ENCODE assay signal across 12 cellular contexts in genomic region chr2:200380139-200380561, GRCh38.
DNase-seq lines count a peak whose midpoint lies in the region; ATAC-seq and TF ChIP-seq lines count a peak whose summit lies in the region.
"Had no signal": no experiment of that assay in that cellular context is flagged by ENCODE, and none has a peak within 500 bp of the region (broad histone marks: within the 10 kb centered on the region; RNA-seq: fewer than 3 reads in every experiment).

No MANE protein-coding gene starts in this region.

- H3K9ac ChIP-seq in SK-N-SH (no peak overlapping the region; the same call in 1 of the 2 replicates), smooth muscle cell (ENCODE audit: low read depth) (peak overlapping the region; percentile 65)

- H2AFZ ChIP-seq in SK-N-SH (ENCODE audit: low read depth) (peak overlapping the region; percentile 44; the same call in 1 of the 2 replicates), smooth muscle cell (ENCODE audit: low read depth) (no peak overlapping the region)

- H3K79me2 ChIP-seq in SK-N-SH (ENCODE audit: insufficient read depth) (peaks cover 93% of the 10 kb centered on the region), smooth muscle cell (ENCODE audit: low read depth) (peaks cover 98% of the 10 kb centered on the region)

- H3K36me3 ChIP-seq in SK-N-SH (replicated peaks in 1 of 2; ENCODE audit: control insufficient read depth in 1 of 2, insufficient read depth in 2 of 2, low read length in 1 of 2) = no peaks in the 10 kb centered on the region
- no peaks in the 10 kb centered on the region; the same call in 1 of the 2 replicates for H3K36me3 ChIP-seq in Panc1 (ENCODE audit: control insufficient read depth, insufficient read depth, low read length)
- H3K36me3 ChIP-seq in smooth muscle cell (ENCODE audit: low read depth) = no peaks in the 10 kb centered on the region
- H3K36me3 ChIP-seq: right atrium auricular region had no signal

- H3F3A ChIP-seq in SK-N-SH (replicated peaks; ENCODE audit: insufficient read depth) = peaks cover 15% of the 10 kb centered on the region
- peaks cover 36% of the 10 kb centered on the region for H3F3A ChIP-seq in smooth muscle cell (ENCODE audit: low read depth)

- peak overlapping the region; percentile 46 for H3K4me2 ChIP-seq in SK-N-SH
- H3K4me2 ChIP-seq in smooth muscle cell = peak overlapping the region; percentile 70

- H3K9me2 ChIP-seq in SK-N-SH = no peaks in the 10 kb centered on the region

- H3K9me3 ChIP-seq in SK-N-SH (no peaks in the 10 kb centered on the region), Panc1 (ENCODE audit: control insufficient read depth, insufficient read depth, low read depth, low read length) (no peaks in the 10 kb centered on the region), smooth muscle cell (replicated peaks; ENCODE audit: low read depth) (no peaks in the 10 kb centered on the region), T-helper 17 cell (ENCODE audit: control insufficient read depth, low read length, poor library complexity, severe bottlenecking) (no peaks in the 10 kb centered on the region)
- H3K9me3 ChIP-seq: right atrium auricular region had no signal

- in situ Hi-C loops in Panc1 (cut with HindIII; ENCODE audit: low pct_unique_long_range_greater_than_20kb, low sequenced_read_pairs) = no loop called here

- no peak for TF ChIP-seq EP300 in SK-N-SH (IDR thresholded peaks at IDR 0.05; ENCODE audit: borderline replicate concordance in 1 of 2, low read depth in 1 of 2, low read length in 1 of 2)

- no peak for DNase-seq in SK-N-SH
- no peak for DNase-seq in Panc1 (ENCODE audit: low read depth, low spot score)
- DNase-seq in glutamatergic neuron = no peak
- no peak for DNase-seq in smooth muscle cell (lab: John Stamatoyannopoulos, UW; ENCODE audit: unreplicated experiment)
- DNase-seq in SW 1271 (lab: John Stamatoyannopoulos, UW) = no peak
- DNase-seq in T-helper 17 cell = no peak
- DNase-seq: activated B cell treated with CpG ODN at 0.5 μM for 24 hours; central memory CD4-positive, alpha-beta T cell; NK-92 treated with Interleukin-12 subunit alpha and Interleukin-12 subunit beta, amount 100 ng/mL, for 24 hours had no signal

- intact Hi-C loops in Panc1 (cut with micrococcal nuclease; ENCODE audit: unreplicated experiment) = no loop called here

- no peak for ATAC-seq in SK-N-SH treated with all-trans-retinoic acid at 6 μM for 48 hours
- peak; percentile 30; the same call in 1 of the 2 replicates for ATAC-seq in Panc1
- ATAC-seq in GM18505 (IDR thresholded peaks at IDR 0.05; ENCODE audit: unreplicated experiment) = no peak
- no peak for ATAC-seq in T-helper 17 cell

- no peak overlapping the region for H3K27ac Mint-ChIP-seq in glutamatergic neuron (ENCODE audit: unreplicated experiment)
- H3K27ac Mint-ChIP-seq in T-helper 17 cell = no peak overlapping the region
- H3K27ac Mint-ChIP-seq: activated B cell treated with CpG ODN at 0.5 μM for 24 hours had no signal

- no peaks in the 10 kb centered on the region for H3K9me3 Mint-ChIP-seq in glutamatergic neuron (ENCODE audit: unreplicated experiment)
- H3K9me3 Mint-ChIP-seq: activated B cell treated with CpG ODN at 0.5 μM for 24 hours had no signal

- H4K20me1 ChIP-seq in SK-N-SH (ENCODE audit: insufficient read depth) = no peaks in the 10 kb centered on the region
- peaks cover 88% of the 10 kb centered on the region for H4K20me1 ChIP-seq in smooth muscle cell (ENCODE audit: low read depth)

- TF ChIP-seq POLR2A in GM18505 (IDR thresholded peaks at IDR 0.05; ENCODE audit: borderline replicate concordance, extremely low read depth, insufficient read depth, insufficient read length) = no peak

- H3K4me1 Mint-ChIP-seq in glutamatergic neuron (ENCODE audit: low read depth, unreplicated experiment) (peaks cover 21% of the 10 kb centered on the region), T-helper 17 cell (peaks cover 23% of the 10 kb centered on the region)

- H3K36me3 Mint-ChIP-seq in glutamatergic neuron (ENCODE audit: unreplicated experiment) (no peaks in the 10 kb centered on the region), T-helper 17 cell (ENCODE audit: low read depth) (no peaks in the 10 kb centered on the region)

- CTCF ChIA-PET in SK-N-SH (lab: Yijun Ruan, JAX) = interaction anchor here (0.6 to 1.4 kb wide), 4 partner anchors 46 to 101 kb away, joined by 3 to 4 read pairs (median 3); no protein-coding TSS in a partner anchor
- CTCF ChIA-PET in Panc1 (lab: Charles Lee) = no interaction called here

- no TSS peak for BruUV-seq in Panc1 (replicated peaks; lab: Mats Ljungman, UMichigan)

- H3K4me3 Mint-ChIP-seq in glutamatergic neuron (ENCODE audit: unreplicated experiment) (peak overlapping the region; percentile 40), T-helper 17 cell (no peak overlapping the region)
- H3K4me3 Mint-ChIP-seq: activated B cell treated with CpG ODN at 0.5 μM for 24 hours had no signal

- H3K4me3 ChIP-seq in SK-N-SH (ENCODE audit: low read depth in 2 of 2, low read length in 1 of 2) (no peak overlapping the region), Panc1 (ENCODE audit: low read depth in 2 of 2, low read length in 2 of 2) (peak overlapping the region; percentile 40 to 65), smooth muscle cell (peak overlapping the region; percentile 12)
- H3K4me3 ChIP-seq: right atrium auricular region had no signal

- H3K27me3 Mint-ChIP-seq in glutamatergic neuron (ENCODE audit: unreplicated experiment) (peaks cover 3% of the 10 kb centered on the region), T-helper 17 cell (no peaks in the 10 kb centered on the region)
- H3K27me3 Mint-ChIP-seq: activated B cell treated with CpG ODN at 0.5 μM for 24 hours had no signal

- WGBS in SK-N-SH (ENCODE audit: low lambda C conversion rate) = 95% methylated on average over 6 of the region's 6 CpGs
- WGBS in smooth muscle cell (ENCODE audit: low lambda C conversion rate) = 46% methylated on average over 6 of the region's 6 CpGs

- peaks cover 29 to 30% of the 10 kb centered on the region in 2 experiments for H3K4me1 ChIP-seq in SK-N-SH (ENCODE audit: control insufficient read depth in 1 of 2, insufficient read depth in 2 of 2, low read depth in 1 of 2, low read length in 1 of 2)
- H3K4me1 ChIP-seq in Panc1 (ENCODE audit: control insufficient read depth, insufficient read depth, low read length) = peaks cover 94% of the 10 kb centered on the region
- H3K4me1 ChIP-seq in smooth muscle cell (ENCODE audit: low read depth) = peaks cover 59% of the 10 kb centered on the region

- TF ChIP-seq RAD21 in SK-N-SH (IDR thresholded peaks at IDR 0.05; ENCODE audit: low read length) = no peak

- TF ChIP-seq CTCF in SK-N-SH (IDR thresholded peaks at IDR 0.05) (no peak), Panc1 (IDR thresholded peaks at IDR 0.05) (no peak), glutamatergic neuron (IDR thresholded peaks at IDR 0.05; ENCODE audit: partially characterized antibody, unreplicated experiment) (no peak), smooth muscle cell (IDR thresholded peaks at IDR 0.05; ENCODE audit: borderline replicate concordance, insufficient read depth, poor library complexity, severe bottlenecking) (no peak)

- POLR2A ChIA-PET in SK-N-SH (lab: Yijun Ruan, JAX) = no interaction called here
- POLR2A ChIA-PET in Panc1 (lab: Charles Lee) = interaction anchor here (0.9 kb wide), 1 partner anchor 25 kb away, joined by 7 read pairs; no protein-coding TSS in a partner anchor

- H3K27me3 ChIP-seq in SK-N-SH (ENCODE audit: insufficient read depth) (no peaks in the 10 kb centered on the region), Panc1 (ENCODE audit: control insufficient read depth, insufficient read depth, low read length) (no peaks in the 10 kb centered on the region), smooth muscle cell (ENCODE audit: low read depth) (no peaks in the 10 kb centered on the region)
- H3K27me3 ChIP-seq: right atrium auricular region had no signal

- H3K27ac ChIP-seq in SK-N-SH (ENCODE audit: low read depth in 2 of 2, low read length in 1 of 2) (peak overlapping the region in 1 of 2 experiments; percentile 75; a peak in 2 of 4 replicates), Panc1 (ENCODE audit: low read length) (peak overlapping the region; percentile 100), smooth muscle cell (ENCODE audit: low read depth) (peak overlapping the region; percentile 95)
- H3K27ac ChIP-seq: right atrium auricular region had no signal

TF ChIP-seq in SK-N-SH, 30 proteins besides CTCF, POLR2A, EP300 and RAD21 (continues in another document):
- TF ChIP-seq RFX5 (IDR thresholded peaks at IDR 0.05; ENCODE audit: low read length) = no peak
- TF ChIP-seq RXRA (IDR thresholded peaks at IDR 0.05; ENCODE audit: borderline replicate concordance, low read depth) = no peak
- no peak for TF ChIP-seq TCF12 (IDR thresholded peaks at IDR 0.05)
- no peak for TF ChIP-seq EZH2phosphoT487 (IDR thresholded peaks at IDR 0.05; ENCODE audit: borderline replicate concordance, low read depth)
- no peak for TF ChIP-seq POLR2AphosphoS5 (IDR thresholded peaks at IDR 0.05; ENCODE audit: low read depth, low read length)
- TF ChIP-seq FOSL2 (IDR thresholded peaks at IDR 0.05; ENCODE audit: borderline replicate concordance, low read depth) = no peak

TF ChIP-seq in SK-N-SH treated with all-trans-retinoic acid at 6 μM for 48 hours, 23 proteins besides CTCF, POLR2A, EP300 and RAD21:
- TF ChIP-seq BACH2 (CRISPR knock-in tag; IDR thresholded peaks at IDR 0.05; ENCODE audit: borderline replicate concordance) (no peak), ZNF70 (CRISPR knock-in tag; IDR thresholded peaks at IDR 0.05) (no peak), SNAI2 (CRISPR knock-in tag; IDR thresholded peaks at IDR 0.05) (no peak), POU6F1 (CRISPR knock-in tag; IDR thresholded peaks at IDR 0.05; ENCODE audit: borderline replicate concordance, low read depth) (no peak), ESRRG (CRISPR knock-in tag; IDR thresholded peaks at IDR 0.05) (no peak)

Comparison
In these comparisons a context has a peak if more than half of its experiments do, and no peak if none do; other contexts are left out.
1. H3K4me3 ChIP-seq: peak in Panc1 (2 of 2) and smooth muscle cell (single experiment); none in SK-N-SH (0 of 2).